8 cellular contexts compared by ENCODE assay signal in the genomic region with DNA sequence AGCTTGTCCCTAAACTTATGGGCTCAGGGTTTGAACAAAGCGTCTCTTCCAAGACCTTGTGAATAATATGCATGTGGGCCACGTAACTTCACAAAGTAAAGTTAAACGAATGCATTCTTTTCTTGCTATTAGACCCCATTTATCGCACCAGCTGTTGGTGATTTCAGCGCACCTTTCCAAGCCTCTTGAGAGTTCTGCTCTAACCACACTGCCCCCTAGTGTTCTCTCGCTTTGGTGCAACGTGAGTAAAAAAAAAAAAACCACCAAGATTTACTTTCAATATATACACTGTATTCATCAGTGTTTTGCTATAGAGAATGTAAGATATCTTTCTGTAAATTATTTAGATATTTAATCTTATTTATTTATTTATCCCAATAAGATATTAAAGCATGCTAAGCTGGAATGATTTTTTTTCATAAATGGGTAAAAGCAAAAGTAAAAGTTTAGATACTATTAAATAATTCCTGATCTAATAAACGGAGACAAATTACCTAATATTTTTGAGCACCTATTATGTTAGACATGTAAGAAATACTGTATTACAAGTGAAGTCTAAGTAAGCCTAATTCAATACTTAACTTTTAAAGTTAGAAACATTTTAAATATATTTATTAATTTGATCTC.
DNase-seq lines count a peak whose midpoint lies in the region; FAIRE-seq and TF ChIP-seq lines count a peak whose summit lies in the region.

No MANE protein-coding gene starts in this region.

- FAIRE-seq in GM18507 (lab: Jason Lieb, UNC) = peak; percentile 73

- H3K9ac ChIP-seq in OCI-LY1 (ENCODE audit: low read length) = no peak overlapping the region
- H3K9ac ChIP-seq in parathyroid adenoma = no peak overlapping the region

- H3K9me3 ChIP-seq in OCI-LY1 (ENCODE audit: low read length) (no peaks in the 10 kb centered on the region), parathyroid adenoma (ENCODE audit: control insufficient read depth, low read length) (no peaks in the 10 kb centered on the region)

- no peaks in the 10 kb centered on the region for H3K4me1 Mint-ChIP-seq in activated T-cell treated with anti-CD3 and anti-CD28 coated beads, Interleukin-2, amount 50 U/mL, for 24 hours (ENCODE audit: low read depth)

- H2AFZ ChIP-seq in ACC112 (ENCODE audit: low read length, unreplicated experiment) = peak overlapping the region; percentile 48
- H2AFZ ChIP-seq in OCI-LY1 (ENCODE audit: low read length) = no peak overlapping the region
- no peak overlapping the region for H2AFZ ChIP-seq in parathyroid adenoma

- no peak for DNase-seq in GM18507 (ENCODE audit: extremely low spot score, insufficient read length, low read depth)
- peak; percentile 45 to 66 for DNase-seq in HL-60 (ENCODE audit: low read depth in 1 of 2, low spot score in 1 of 2)
- peak; percentile 44 for DNase-seq in activated T-cell treated with anti-CD3 and anti-CD28 coated beads, Interleukin-2, amount 50 U/mL, for 24 hours
- peak; percentile 13 to 66 for DNase-seq in foreskin fibroblast
- no peak for DNase-seq in 8988T

- no peaks in the 10 kb centered on the region for H3K27me3 Mint-ChIP-seq in activated T-cell treated with anti-CD3 and anti-CD28 coated beads, Interleukin-2, amount 50 U/mL, for 24 hours

- TF ChIP-seq CTCF in HL-60 (IDR thresholded peaks at IDR 0.05; ENCODE audit: insufficient read depth, low read length) (peak; percentile 87), OCI-LY1 (IDR thresholded peaks at IDR 0.05; ENCODE audit: low read length) (peak; percentile 62), foreskin fibroblast (IDR thresholded peaks at IDR 0.05; ENCODE audit: low read depth, low read length) (peak; percentile 89), parathyroid adenoma (IDR thresholded peaks at IDR 0.05) (peak; percentile 63)

- H3F3A ChIP-seq in OCI-LY1 (ENCODE audit: insufficient read depth, low read length) = no peaks in the 10 kb centered on the region; the same call in 1 of the 2 replicates

- no peaks in the 10 kb centered on the region for H3K36me3 ChIP-seq in ACC112 (ENCODE audit: insufficient read depth, low read length)
- peaks cover 7% of the 10 kb centered on the region for H3K36me3 ChIP-seq in OCI-LY1 (ENCODE audit: insufficient read depth, low read length)
- H3K36me3 ChIP-seq in parathyroid adenoma (ENCODE audit: control insufficient read depth, insufficient read depth, low read length) = no peaks in the 10 kb centered on the region

- no peaks in the 10 kb centered on the region for H4K20me1 ChIP-seq in OCI-LY1 (ENCODE audit: insufficient read depth, low read length)

- H3K27ac Mint-ChIP-seq in activated T-cell treated with anti-CD3 and anti-CD28 coated beads, Interleukin-2, amount 50 U/mL, for 24 hours = no peak overlapping the region

- H3K27ac ChIP-seq in ACC112 (ENCODE audit: low read depth, low read length) = no peak overlapping the region
- H3K27ac ChIP-seq in HL-60 (replicated peaks) = no peak overlapping the region
- H3K27ac ChIP-seq in OCI-LY1 (ENCODE audit: low read depth, low read length, poor library complexity, severe bottlenecking) = peak overlapping the region; percentile 12
- no peak overlapping the region for H3K27ac ChIP-seq in parathyroid adenoma

- H3K9me2 ChIP-seq in OCI-LY1 (ENCODE audit: low read depth, low read length) = no peaks in the 10 kb centered on the region

- H3K9me3 Mint-ChIP-seq in activated T-cell treated with anti-CD3 and anti-CD28 coated beads, Interleukin-2, amount 50 U/mL, for 24 hours = no peaks in the 10 kb centered on the region

- H3K79me2 ChIP-seq in ACC112 (ENCODE audit: control insufficient read depth, insufficient read depth, low read length, unreplicated experiment) (no peaks in the 10 kb centered on the region), OCI-LY1 (ENCODE audit: insufficient read depth, low read length) (no peaks in the 10 kb centered on the region), parathyroid adenoma (no peaks in the 10 kb centered on the region)

- H3K4me1 ChIP-seq in ACC112 (ENCODE audit: control insufficient read depth, insufficient read depth, low read length, unreplicated experiment) (peaks cover 3% of the 10 kb centered on the region), OCI-LY1 (ENCODE audit: insufficient read depth, low read length, severe bottlenecking) (peaks cover 24% of the 10 kb centered on the region), parathyroid adenoma (no peaks in the 10 kb centered on the region)

- no peaks in the 10 kb centered on the region for H3K36me3 Mint-ChIP-seq in activated T-cell treated with anti-CD3 and anti-CD28 coated beads, Interleukin-2, amount 50 U/mL, for 24 hours (ENCODE audit: low read depth)

- H3K4me2 ChIP-seq in OCI-LY1 (ENCODE audit: low read length) (no peak overlapping the region; the same call in 1 of the 2 replicates), parathyroid adenoma (ENCODE audit: low read length) (no peak overlapping the region)

- H3K4me3 Mint-ChIP-seq in activated T-cell treated with anti-CD3 and anti-CD28 coated beads, Interleukin-2, amount 50 U/mL, for 24 hours = no peak overlapping the region

- H3K4me3 ChIP-seq in ACC112 (ENCODE audit: low read depth, low read length) = peak overlapping the region; percentile 53; the same call in 1 of the 2 replicates
- no peak overlapping the region for H3K4me3 ChIP-seq in HL-60 (replicated peaks; ENCODE audit: insufficient read depth, low read length)
- no peak overlapping the region for H3K4me3 ChIP-seq in OCI-LY1 (ENCODE audit: low read depth, low read length, poor library complexity, severe bottlenecking)
- H3K4me3 ChIP-seq in foreskin fibroblast (ENCODE audit: low read depth in 1 of 2, low read length in 2 of 2) = no peak overlapping the region
- no peak overlapping the region for H3K4me3 ChIP-seq in parathyroid adenoma (ENCODE audit: low read depth, low read length)

- H3K27me3 ChIP-seq in ACC112 (ENCODE audit: insufficient read depth, low read length) = no peaks in the 10 kb centered on the region
- H3K27me3 ChIP-seq in HL-60 (ENCODE audit: insufficient read depth, poor library complexity, severe bottlenecking) = no peaks in the 10 kb centered on the region
- H3K27me3 ChIP-seq in OCI-LY1 (ENCODE audit: insufficient read depth, low read length) = no peaks in the 10 kb centered on the region
- H3K27me3 ChIP-seq in parathyroid adenoma (ENCODE audit: control insufficient read depth, insufficient read depth, low read length) = no peaks in the 10 kb centered on the region

Comparison
In these comparisons a context has a peak if more than half of its experiments do, and no peak if none do; other contexts are left out.
1. DNase-seq: peak in HL-60 (2 of 2), activated T-cell treated with anti-CD3 and anti-CD28 coated beads, Interleukin-2, amount 50 U/mL, for 24 hours (single experiment) and foreskin fibroblast (2 of 2); none in GM18507 (single experiment) and 8988T (single experiment).
2. Peak in every context shown above with its lines, with median percentiles within 50 percentile points of each other: CTCF ChIP-seq.